In the genomic region with DNA sequence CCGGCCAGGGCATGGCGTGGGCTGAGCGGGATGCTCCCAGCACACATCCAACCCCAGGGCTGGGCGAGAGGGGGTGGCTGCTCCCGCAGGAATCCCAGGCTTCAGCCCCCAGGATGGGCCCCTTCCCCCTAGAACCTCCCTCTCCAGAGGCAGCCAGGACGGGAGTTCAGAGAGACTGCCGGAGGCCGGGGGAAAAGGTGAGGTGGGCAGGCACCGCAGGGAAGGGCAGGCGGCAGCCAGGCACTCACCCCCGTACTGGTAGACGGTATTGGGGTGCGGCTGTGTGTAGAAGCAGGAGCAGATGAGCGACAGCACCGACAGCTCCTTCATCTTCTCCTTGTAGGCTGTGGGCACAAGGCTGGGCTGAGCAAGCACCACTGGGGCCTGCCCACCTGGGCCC, we compare ENCODE assay signal across 14 cellular contexts. TPM values are rescaled to one million over a fixed set of nuclear protein-coding genes. Genes with fewer than 3 reads are reported as not detected.
A peak's percentile ranks its signal among the peaks of the same experiment; 100 is the strongest.
DNase-seq lines count a peak whose midpoint lies in the region; ATAC-seq, FAIRE-seq and TF ChIP-seq lines count a peak whose summit lies in the region.
"Had no signal": no experiment of that assay in that cellular context is flagged by ENCODE, and none has a peak within 500 bp of the region (broad histone marks: within the 10 kb centered on the region; RNA-seq: fewer than 3 reads in every experiment).

No MANE protein-coding gene starts in this region.

- TF ChIP-seq EP300 in HepG2 (IDR thresholded peaks at IDR 0.05; ENCODE audit: low read depth in 2 of 2, low read length in 2 of 2) (no peak), HepG2 (CRISPR knock-in tag; IDR thresholded peaks at IDR 0.05; ENCODE audit: borderline replicate concordance) (no peak)

- intact Hi-C loops in HepG2 (cut with micrococcal nuclease; ENCODE audit: unreplicated experiment) (no loop called here), right lobe of liver (cut with DNase I) (no loop called here)

- no peak overlapping the region for H3K4me2 ChIP-seq in HepG2 (ENCODE audit: low read depth, low read length)

- no peak for ATAC-seq in HepG2
- no peak for ATAC-seq in right lobe of liver
- no peak for ATAC-seq in activated T-helper 17 cell treated with anti-CD3 and anti-CD28 coated beads, Interleukin-2, amount 50 U/mL, for 72 hours (replicated peaks)
- ATAC-seq: K562 had no signal

- H3K27ac ChIP-seq in HepG2 (ENCODE audit: extremely low read length, insufficient read depth, low read length), result no peak overlapping the region
- no peak overlapping the region for H3K27ac ChIP-seq in right lobe of liver
- H3K27ac ChIP-seq: PC-9 had no signal

- in situ Hi-C loops in HepG2 (cut with HindIII; ENCODE audit: extremely low pct_ligation_motif_present, low pct_unique_long_range_greater_than_20kb), result no loop called here

- H3K4me3 ChIP-seq in HepG2 (replicated peaks in 1 of 3; ENCODE audit: insufficient read depth in 1 of 3, low read depth in 2 of 3, low read length in 3 of 3), result no peak overlapping the region
- H3K4me3 ChIP-seq in right lobe of liver, result no peak overlapping the region
- H3K4me3 ChIP-seq: K562, PC-9 had no signal

- peaks cover 7% of the 10 kb centered on the region for H3K36me3 Mint-ChIP-seq in activated T-helper 17 cell treated with anti-CD3 and anti-CD28 coated beads, Interleukin-2, amount 50 U/mL, for 72 hours (ENCODE audit: low read depth)
- no peaks in the 10 kb centered on the region for H3K36me3 Mint-ChIP-seq in nephron (ENCODE audit: low read depth)

- no peaks in the 10 kb centered on the region for H3K79me2 ChIP-seq in HepG2 (ENCODE audit: insufficient read depth, low read length)

- peaks cover 3% of the 10 kb centered on the region for H3K4me1 Mint-ChIP-seq in activated T-helper 17 cell treated with anti-CD3 and anti-CD28 coated beads, Interleukin-2, amount 50 U/mL, for 72 hours
- H3K4me1 Mint-ChIP-seq in nephron, result no peaks in the 10 kb centered on the region

- no peak overlapping the region for H2AFZ ChIP-seq in HepG2 (ENCODE audit: low read length)
- H2AFZ ChIP-seq: PC-9 had no signal

- no peaks in the 10 kb centered on the region for H3K9me3 Mint-ChIP-seq in activated T-helper 17 cell treated with anti-CD3 and anti-CD28 coated beads, Interleukin-2, amount 50 U/mL, for 72 hours
- no peaks in the 10 kb centered on the region for H3K9me3 Mint-ChIP-seq in nephron

- no peak for TF ChIP-seq RAD21 in HepG2 (CRISPR knock-in tag; IDR thresholded peaks at IDR 0.05)

- no peak for TF ChIP-seq POLR2A in HepG2 (IDR thresholded peaks at IDR 0.05; ENCODE audit: insufficient read depth in 1 of 2, low read depth in 2 of 2, low read length in 2 of 2)
- TF ChIP-seq POLR2A in right lobe of liver (IDR thresholded peaks at IDR 0.05), result no peak

- H3K4me3 Mint-ChIP-seq in activated T-helper 17 cell treated with anti-CD3 and anti-CD28 coated beads, Interleukin-2, amount 50 U/mL, for 72 hours, result peak overlapping the region; percentile 58
- peak overlapping the region; percentile 5 to 34 (median 20) for H3K4me3 Mint-ChIP-seq in nephron

- H3K27me3 Mint-ChIP-seq in activated T-helper 17 cell treated with anti-CD3 and anti-CD28 coated beads, Interleukin-2, amount 50 U/mL, for 72 hours, result no peaks in the 10 kb centered on the region
- H3K27me3 Mint-ChIP-seq in nephron (ENCODE audit: low read depth), result peaks cover 12% of the 10 kb centered on the region

- no peak for TF ChIP-seq CTCF in HepG2 (CRISPR knock-in tag; IDR thresholded peaks at IDR 0.05)
- TF ChIP-seq CTCF in right lobe of liver (IDR thresholded peaks at IDR 0.05), result no peak
- TF ChIP-seq CTCF in nephron (IDR thresholded peaks at IDR 0.05; ENCODE audit: unreplicated experiment in 3 of 3), result no peak

- WGBS in HepG2 (ENCODE audit: low lambda C conversion rate), result 95% methylated on average over 15 of the region's 15 CpGs
- WGBS in right lobe of liver (ENCODE audit: insufficient coverage, low coverage, low lambda C conversion rate, missing lambda C conversion rate), result no CpG with 5 or more reads among the region's 15 CpGs

- H3K27me3 ChIP-seq in HepG2 (ENCODE audit: control insufficient read depth in 1 of 2, insufficient read depth in 2 of 2, low read length in 2 of 2), result no peaks in the 10 kb centered on the region
- H3K27me3 ChIP-seq in right lobe of liver, result no peaks in the 10 kb centered on the region

- H3K9ac ChIP-seq in HepG2 (ENCODE audit: insufficient read depth, low read depth, low read length), result no peak overlapping the region

- H3K36me3 ChIP-seq in HepG2 (replicated peaks in 1 of 2; ENCODE audit: control insufficient read depth in 1 of 2, insufficient read depth in 2 of 2, low read length in 2 of 2), result peaks cover 3 to 4% of the 10 kb centered on the region in 2 experiments; a peak in 4 of 5 replicates
- no peaks in the 10 kb centered on the region for H3K36me3 ChIP-seq in right lobe of liver

- H3K4me1 ChIP-seq in HepG2 (ENCODE audit: insufficient read depth, low read length) (peaks cover 15% of the 10 kb centered on the region), right lobe of liver (peaks cover 0 to 6% (median 0%) of the 10 kb centered on the region in 4 donors)

- POLR2A ChIA-PET in HepG2 (lab: Yijun Ruan, JAX), result interaction anchor here (3.3 kb wide), 1 partner anchor 8 kb away, joined by 58 read pairs; the partner anchor contains the start of gene STMN3

- DNase-seq in HepG2 (ENCODE audit: low spot score), result no peak
- DNase-seq in right lobe of liver, result no peak
- no peak for DNase-seq in NCI-H226
- DNase-seq in epidermal melanocyte (ENCODE audit: insufficient read length, low spot score), result no peak
- DNase-seq in NCI-H510A (lab: John Stamatoyannopoulos, UW), result no peak
- no peak for DNase-seq in activated CD4-positive, CD25-positive, alpha-beta regulatory T cell treated with anti-CD3 and anti-CD28 coated beads, Interleukin-2, amount 50 U/mL, for 72 hours
- DNase-seq: NCI-H1417 treated with DMSO at 0.1 percent for 48 hours, NCI-H2029 treated with DMSO at 0.1 percent for 48 hours, NCI-H510A treated with DMSO at 0.1 percent for 48 hours, NCI-H82, PC-9 had no signal

- CTCF ChIA-PET in HepG2 (lab: Yijun Ruan, JAX; ENCODE audit: low intra/inter-chr PET ratio, low total read pairs), result no interaction called here

- no peak for FAIRE-seq in HepG2 (lab: Jason Lieb, UNC)
- FAIRE-seq: K562 had no signal

- no TSS peak for BruUV-seq in HepG2 (replicated peaks; lab: Mats Ljungman, UMichigan)

- H3K9me3 ChIP-seq in HepG2 (ENCODE audit: low read length) (no peaks in the 10 kb centered on the region), right lobe of liver (no peaks in the 10 kb centered on the region)

- peak overlapping the region; percentile 10 for H3K27ac Mint-ChIP-seq in activated T-helper 17 cell treated with anti-CD3 and anti-CD28 coated beads, Interleukin-2, amount 50 U/mL, for 72 hours
- H3K27ac Mint-ChIP-seq in nephron, result no peak overlapping the region

- H4K20me1 ChIP-seq in HepG2 (ENCODE audit: insufficient read depth, low read length), result no peaks in the 10 kb centered on the region

RNA-seq across cellular contexts. Expression of gene STMN3, which starts 9.3 kb away (rescaled TPM):
- 28.1 and 48.3 TPM in 2 replicates for total RNA-seq in HepG2 (2016; rRNA removed; fragmentation: Illumina TruSeq; extraction: Trizol)
- 9.7 and 10.6 TPM in 2 replicates for total RNA-seq in HepG2 (2016; cell fraction: cytosol; rRNA removed; fragmentation: Illumina TruSeq; extraction: Trizol; ENCODE audit: low read depth)
- total RNA-seq in HepG2 (2016; cell fraction: insoluble cytoplasmic fraction; rRNA removed; fragmentation: Illumina TruSeq; extraction: Trizol), result 26.7 and 50.6 TPM in 2 replicates
- 20.0 and 20.9 TPM in 2 replicates for total RNA-seq in HepG2 (2016; cell fraction: membrane; rRNA removed; fragmentation: Illumina TruSeq; extraction: Trizol)
- total RNA-seq in HepG2 (2016; cell fraction: nucleus; rRNA removed; fragmentation: Illumina TruSeq; extraction: Trizol), result 36.8 and 43.1 TPM in 2 replicates
- 21.0 and 28.5 TPM in 2 replicates for polyA plus RNA-seq in HepG2 (2011; rRNA removed)
- polyA plus RNA-seq in HepG2 (2011; cell fraction: cytosol; rRNA removed), result 22.7 and 33.5 TPM in 2 replicates
- polyA plus RNA-seq in HepG2 (2011; cell fraction: nucleus; rRNA removed), result 98.2 and 123 TPM in 2 replicates
- 13.1 and 18.3 TPM in 2 replicates for polyA plus RNA-seq in HepG2 (2012)
- polyA plus RNA-seq in HepG2 (2016; cell fraction: cytosol; fragmentation: Illumina TruSeq; extraction: Trizol; ENCODE audit: low read depth), result 10.7 and 12.2 TPM in 2 replicates
- polyA plus RNA-seq in HepG2 (2016; cell fraction: insoluble cytoplasmic fraction; fragmentation: Illumina TruSeq; extraction: Trizol; ENCODE audit: low read depth), result 28.3 and 29.5 TPM in 2 replicates
- polyA plus RNA-seq in HepG2 (2016; cell fraction: membrane; fragmentation: Illumina TruSeq; extraction: Trizol; ENCODE audit: low read depth), result 16.2 and 16.7 TPM in 2 replicates
- 84.0 and 90.0 TPM in 2 replicates for polyA plus RNA-seq in HepG2 (2016; cell fraction: nucleus; fragmentation: Illumina TruSeq; extraction: Trizol; ENCODE audit: insufficient read depth, low read depth)
- polyA minus RNA-seq in HepG2 (2011; rRNA and poly(A)+ RNA removed; ENCODE audit: low replicate concordance), result 1.7 and 23.2 TPM in 2 replicates
- polyA minus RNA-seq in HepG2 (2011; cell fraction: cytosol; rRNA and poly(A)+ RNA removed), result 8.5 and 11.0 TPM in 2 replicates
- 3.3 and 5.6 TPM in 2 replicates for polyA minus RNA-seq in HepG2 (2011; cell fraction: nucleus; rRNA and poly(A)+ RNA removed)
- 1 to 10 TPM in 1 of 6 experiments, under 1 TPM in 5; 0.43 to 1.6 (median 0.77) TPM for total RNA-seq in right lobe of liver
- 10 to 100 TPM; 15.1 to 24.7 TPM for total RNA-seq in activated T-helper 17 cell treated with anti-CD3 and anti-CD28 coated beads, Interleukin-2, amount 50 U/mL, for 72 hours

RNA-seq across cellular contexts. Expression of gene RTEL1, which starts 14.1 kb away (rescaled TPM):
- total RNA-seq in HepG2 (2016; rRNA removed; fragmentation: Illumina TruSeq; extraction: Trizol) (10.9 and 21.8 TPM in 2 replicates), right lobe of liver (10 to 100 TPM in 5 of 6 experiments, 1 to 10 TPM in 1; 9.6 to 16.3 (median 12.4) TPM)
- 1.6 and 2.4 TPM in 2 replicates for total RNA-seq in HepG2 (2016; cell fraction: cytosol; rRNA removed; fragmentation: Illumina TruSeq; extraction: Trizol; ENCODE audit: low read depth)
- 8.3 and 23.6 TPM in 2 replicates for total RNA-seq in HepG2 (2016; cell fraction: insoluble cytoplasmic fraction; rRNA removed; fragmentation: Illumina TruSeq; extraction: Trizol)
- 4.7 and 6.3 TPM in 2 replicates for total RNA-seq in HepG2 (2016; cell fraction: membrane; rRNA removed; fragmentation: Illumina TruSeq; extraction: Trizol)
- 34.3 and 37.2 TPM in 2 replicates for total RNA-seq in HepG2 (2016; cell fraction: nucleus; rRNA removed; fragmentation: Illumina TruSeq; extraction: Trizol)
- polyA plus RNA-seq in HepG2 (2011; rRNA removed), result 29.5 and 36.4 TPM in 2 replicates
- polyA plus RNA-seq in HepG2 (2011; cell fraction: cytosol; rRNA removed), result 3.8 and 9.1 TPM in 2 replicates
- 268 and 385 TPM in 2 replicates for polyA plus RNA-seq in HepG2 (2011; cell fraction: nucleus; rRNA removed)
- 16.7 and 17.6 TPM in 2 replicates for polyA plus RNA-seq in HepG2 (2012)
- polyA plus RNA-seq in HepG2 (2016; cell fraction: cytosol; fragmentation: Illumina TruSeq; extraction: Trizol; ENCODE audit: low read depth), result 1.9 TPM in 2 replicates
- 8.6 and 15.7 TPM in 2 replicates for polyA plus RNA-seq in HepG2 (2016; cell fraction: insoluble cytoplasmic fraction; fragmentation: Illumina TruSeq; extraction: Trizol; ENCODE audit: low read depth)
- polyA plus RNA-seq in HepG2 (2016; cell fraction: membrane; fragmentation: Illumina TruSeq; extraction: Trizol; ENCODE audit: low read depth), result 4.9 and 5.5 TPM in 2 replicates
- 117 and 129 TPM in 2 replicates for polyA plus RNA-seq in HepG2 (2016; cell fraction: nucleus; fragmentation: Illumina TruSeq; extraction: Trizol; ENCODE audit: insufficient read depth, low read depth)
- polyA minus RNA-seq in HepG2 (2011; rRNA and poly(A)+ RNA removed; ENCODE audit: low replicate concordance), result 47.6 and 86.8 TPM in 2 replicates
- polyA minus RNA-seq in HepG2 (2011; cell fraction: cytosol; rRNA and poly(A)+ RNA removed), result 5.5 and 5.7 TPM in 2 replicates
- polyA minus RNA-seq in HepG2 (2011; cell fraction: nucleus; rRNA and poly(A)+ RNA removed), result 78.0 and 85.2 TPM in 2 replicates
- total RNA-seq in activated T-helper 17 cell treated with anti-CD3 and anti-CD28 coated beads, Interleukin-2, amount 50 U/mL, for 72 hours, result 10 to 100 TPM; 41.8 to 51.8 TPM

RNA-seq across cellular contexts. Expression of gene GMEB2, which starts 17.1 kb away (rescaled TPM):
- total RNA-seq in HepG2 (2016; rRNA removed; fragmentation: Illumina TruSeq; extraction: Trizol), result 11.6 and 12.4 TPM in 2 replicates
- total RNA-seq in HepG2 (2016; cell fraction: cytosol; rRNA removed; fragmentation: Illumina TruSeq; extraction: Trizol; ENCODE audit: low read depth), result 2.2 and 2.3 TPM in 2 replicates
- total RNA-seq in HepG2 (2016; cell fraction: insoluble cytoplasmic fraction; rRNA removed; fragmentation: Illumina TruSeq; extraction: Trizol), result 9.6 and 12.4 TPM in 2 replicates
- total RNA-seq in HepG2 (2016; cell fraction: membrane; rRNA removed; fragmentation: Illumina TruSeq; extraction: Trizol), result 6.9 and 7.8 TPM in 2 replicates
- total RNA-seq in HepG2 (2016; cell fraction: nucleus; rRNA removed; fragmentation: Illumina TruSeq; extraction: Trizol), result 7.8 and 10.3 TPM in 2 replicates
- 10.6 and 11.5 TPM in 2 replicates for polyA plus RNA-seq in HepG2 (2011; rRNA removed)
- 8.5 and 9.9 TPM in 2 replicates for polyA plus RNA-seq in HepG2 (2011; cell fraction: cytosol; rRNA removed)
- polyA plus RNA-seq in HepG2 (2011; cell fraction: nucleus; rRNA removed), result 20.2 and 24.4 TPM in 2 replicates
- polyA plus RNA-seq in HepG2 (2012), result 6.9 and 8.7 TPM in 2 replicates
- 1.5 TPM in 2 replicates for polyA plus RNA-seq in HepG2 (2016; cell fraction: cytosol; fragmentation: Illumina TruSeq; extraction: Trizol; ENCODE audit: low read depth)
- polyA plus RNA-seq in HepG2 (2016; cell fraction: insoluble cytoplasmic fraction; fragmentation: Illumina TruSeq; extraction: Trizol; ENCODE audit: low read depth), result 9.6 and 12.8 TPM in 2 replicates
- polyA plus RNA-seq in HepG2 (2016; cell fraction: membrane; fragmentation: Illumina TruSeq; extraction: Trizol; ENCODE audit: low read depth), result 3.9 and 4.4 TPM in 2 replicates
- polyA plus RNA-seq in HepG2 (2016; cell fraction: nucleus; fragmentation: Illumina TruSeq; extraction: Trizol; ENCODE audit: insufficient read depth, low read depth), result 17.0 TPM in 2 replicates
- 9.4 and 15.1 TPM in 2 replicates for polyA minus RNA-seq in HepG2 (2011; rRNA and poly(A)+ RNA removed; ENCODE audit: low replicate concordance)
- 6.5 and 6.7 TPM in 2 replicates for polyA minus RNA-seq in HepG2 (2011; cell fraction: cytosol; rRNA and poly(A)+ RNA removed)
- polyA minus RNA-seq in HepG2 (2011; cell fraction: nucleus; rRNA and poly(A)+ RNA removed), result 5.6 and 6.2 TPM in 2 replicates
- 1 to 10 TPM; 3.2 to 7.0 (median 5.1) TPM for total RNA-seq in right lobe of liver
- 10 to 100 TPM; 11.5 to 19.6 TPM for total RNA-seq in activated T-helper 17 cell treated with anti-CD3 and anti-CD28 coated beads, Interleukin-2, amount 50 U/mL, for 72 hours

RNA-seq across cellular contexts. Expression of gene TNFRSF6B, which starts 52.5 kb away (rescaled TPM):
- total RNA-seq in HepG2 (2016; rRNA removed; fragmentation: Illumina TruSeq; extraction: Trizol), result not detected in 2 replicates
- not detected in 2 replicates for total RNA-seq in HepG2 (2016; cell fraction: cytosol; rRNA removed; fragmentation: Illumina TruSeq; extraction: Trizol; ENCODE audit: low read depth)
- total RNA-seq in HepG2 (2016; cell fraction: insoluble cytoplasmic fraction; rRNA removed; fragmentation: Illumina TruSeq; extraction: Trizol), result not detected in 2 replicates
- not detected in 2 replicates for total RNA-seq in HepG2 (2016; cell fraction: membrane; rRNA removed; fragmentation: Illumina TruSeq; extraction: Trizol)
- total RNA-seq in HepG2 (2016; cell fraction: nucleus; rRNA removed; fragmentation: Illumina TruSeq; extraction: Trizol), result not detected in 2 replicates
- 0.24 and 0.86 TPM in 2 replicates for polyA plus RNA-seq in HepG2 (2011; rRNA removed)
- 0.45 and 1.3 TPM in 2 replicates for polyA plus RNA-seq in HepG2 (2011; cell fraction: cytosol; rRNA removed)
- polyA plus RNA-seq in HepG2 (2011; cell fraction: nucleus; rRNA removed), result 22.5 and 36.0 TPM in 2 replicates
- 0.55 TPM in 1 of 2 replicates, not detected in the other for polyA plus RNA-seq in HepG2 (2012)
- polyA plus RNA-seq in HepG2 (2016; cell fraction: cytosol; fragmentation: Illumina TruSeq; extraction: Trizol; ENCODE audit: low read depth), result 0.45 and 0.48 TPM in 2 replicates
- polyA plus RNA-seq in HepG2 (2016; cell fraction: insoluble cytoplasmic fraction; fragmentation: Illumina TruSeq; extraction: Trizol; ENCODE audit: low read depth), result 0.32 TPM in 1 of 2 replicates, not detected in the other
- 0.37 and 0.71 TPM in 2 replicates for polyA plus RNA-seq in HepG2 (2016; cell fraction: membrane; fragmentation: Illumina TruSeq; extraction: Trizol; ENCODE audit: low read depth)
- not detected in 2 replicates for polyA plus RNA-seq in HepG2 (2016; cell fraction: nucleus; fragmentation: Illumina TruSeq; extraction: Trizol; ENCODE audit: insufficient read depth, low read depth)
- polyA minus RNA-seq in HepG2 (2011; rRNA and poly(A)+ RNA removed; ENCODE audit: low replicate concordance), result not detected in 2 replicates
- polyA minus RNA-seq in HepG2 (2011; cell fraction: cytosol; rRNA and poly(A)+ RNA removed), result not detected in 2 replicates
- not detected in 2 replicates for polyA minus RNA-seq in HepG2 (2011; cell fraction: nucleus; rRNA and poly(A)+ RNA removed)
- 1 to 10 TPM in 1 of 6 experiments, under 1 TPM in 2, not detected in 3; 0.56 to 1.0 (median 0.62) TPM for total RNA-seq in right lobe of liver
- total RNA-seq in activated T-helper 17 cell treated with anti-CD3 and anti-CD28 coated beads, Interleukin-2, amount 50 U/mL, for 72 hours, result not detected
- total RNA-seq: PC-9 had no signal

Comparison
In these comparisons a context has a peak if more than half of its experiments do, and no peak if none do; other contexts are left out.
1. RNA of gene STMN3, which starts 9.3 kb away (total RNA-seq): 9.7 to 50.6 TPM in HepG2 and 15.1 to 24.7 TPM in activated T-helper 17 cell treated with anti-CD3 and anti-CD28 coated beads, Interleukin-2, amount 50 U/mL, for 72 hours; 0.43 to 1.6 TPM in right lobe of liver; every median in the first group is over 4 times any median in the second.